Comparison of ENCODE assay signal across 9 cellular contexts in the genomic region with DNA sequence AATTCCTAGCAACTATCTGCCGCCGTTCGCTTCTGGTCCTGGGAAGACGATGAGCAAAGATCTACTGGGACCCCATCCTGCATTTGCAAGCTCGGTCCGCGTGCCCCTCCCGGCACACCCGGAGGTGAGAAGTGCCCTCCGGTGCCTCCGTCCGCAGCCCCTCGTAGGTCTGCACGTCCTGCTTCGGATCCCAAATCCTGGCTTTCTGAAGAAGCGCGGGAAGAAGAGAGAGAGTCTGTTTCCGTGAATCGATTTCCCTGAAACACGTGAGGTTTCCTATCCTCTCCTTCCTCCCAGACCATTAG. TPM values are rescaled to one million over a fixed set of nuclear protein-coding genes. Genes with fewer than 3 reads are reported as not detected.
A peak's percentile ranks its signal among the peaks of the same experiment; 100 is the strongest.
DNase-seq lines count a peak whose midpoint lies in the region; ATAC-seq, FAIRE-seq and TF ChIP-seq lines count a peak whose summit lies in the region.
"Had no signal": no experiment of that assay in that cellular context is flagged by ENCODE, and none has a peak within 500 bp of the region (broad histone marks: within the 10 kb centered on the region; RNA-seq: fewer than 3 reads in every experiment).

No MANE protein-coding gene starts in this region.

- peaks cover 31% of the 10 kb centered on the region for H3K27me3 ChIP-seq in CD8-positive, alpha-beta T cell (ENCODE audit: insufficient read depth, low read length)
- no peaks in the 10 kb centered on the region for H3K27me3 ChIP-seq in fibroblast of lung (ENCODE audit: control insufficient read depth, insufficient read depth, low read length)

- no peak for TF ChIP-seq CTCF in CD8-positive, alpha-beta T cell (IDR thresholded peaks at IDR 0.05)
- no peak for TF ChIP-seq CTCF in RWPE1 (conservative IDR thresholded peaks at IDR 0.05; ENCODE audit: low read depth)
- no peak for TF ChIP-seq CTCF in fibroblast of lung (conservative IDR thresholded peaks at IDR 0.05 in 1 of 2, IDR thresholded peaks at IDR 0.05 in 1 of 2; ENCODE audit: low read depth in 1 of 2, low read length in 2 of 2)
- no peak for TF ChIP-seq CTCF in progenitor cell of endocrine pancreas (IDR thresholded peaks at IDR 0.05; ENCODE audit: unreplicated experiment)

- H3K4me1 Mint-ChIP-seq in CD8-positive, alpha-beta T cell (ENCODE audit: low read depth) = peaks cover 33% of the 10 kb centered on the region
- peaks cover 22% of the 10 kb centered on the region for H3K4me1 Mint-ChIP-seq in progenitor cell of endocrine pancreas (ENCODE audit: low read depth)

- ATAC-seq in CD8-positive, alpha-beta T cell = no peak

- H3K9me3 ChIP-seq in CD8-positive, alpha-beta T cell (ENCODE audit: low read length) = no peaks in the 10 kb centered on the region
- H3K9me3 ChIP-seq in fibroblast of lung (ENCODE audit: control insufficient read depth, insufficient read depth, low read depth, low read length) = no peaks in the 10 kb centered on the region

- H3K36me3 Mint-ChIP-seq in CD8-positive, alpha-beta T cell = peaks cover 8% of the 10 kb centered on the region
- no peaks in the 10 kb centered on the region for H3K36me3 Mint-ChIP-seq in progenitor cell of endocrine pancreas (ENCODE audit: insufficient read depth)

- peak overlapping the region; percentile 81 for H2AFZ ChIP-seq in fibroblast of lung (ENCODE audit: low read length)

- POLR2A ChIA-PET in CD8-positive, alpha-beta T cell (lab: Charles Lee) = interaction anchor here (1.2 kb wide), 1 partner anchor 16 kb away, joined by 3 read pairs; no protein-coding TSS in a partner anchor
- POLR2A ChIA-PET in RWPE1 (lab: Yijun Ruan, JAX; ENCODE audit: low non-redundant PET) = no interaction called here

- DNase-seq in CD8-positive, alpha-beta T cell = no peak
- no peak for DNase-seq in RWPE1 (ENCODE audit: low spot score)
- DNase-seq in fibroblast of lung (ENCODE audit: low read depth in 2 of 2) = no peak
- DNase-seq in progenitor cell of endocrine pancreas (ENCODE audit: low spot score, unreplicated experiment) = no peak
- no peak for DNase-seq in SIG-M5 (lab: John Stamatoyannopoulos, UW)
- no peak for DNase-seq in GM19239 (ENCODE audit: insufficient read length, low spot score)
- no peak for DNase-seq in KBM-7
- DNase-seq in NCI-H128 (lab: John Stamatoyannopoulos, UW; ENCODE audit: unreplicated experiment) = no peak

- intact Hi-C loops in CD8-positive, alpha-beta T cell (cut with DNase I, micrococcal nuclease) = loop anchor here (2.0 to 5.0 kb wide), 8 partner anchors 15 to 1611 kb away; a partner anchor contains a TSS

- peak overlapping the region; percentile 70 for H3K4me3 ChIP-seq in CD8-positive, alpha-beta T cell (ENCODE audit: low read depth, low read length)
- peak overlapping the region; percentile 47 to 86 (median 73) for H3K4me3 ChIP-seq in fibroblast of lung (replicated peaks in 1 of 4; ENCODE audit: control extremely low read depth in 1 of 4, insufficient read depth in 1 of 4, low read depth in 3 of 4, low read length in 4 of 4)

- H3K4me3 Mint-ChIP-seq in CD8-positive, alpha-beta T cell = peak overlapping the region; percentile 93
- H3K4me3 Mint-ChIP-seq in progenitor cell of endocrine pancreas (ENCODE audit: low read depth) = peak overlapping the region; percentile 68

- peaks cover 30% of the 10 kb centered on the region for H3K27me3 Mint-ChIP-seq in CD8-positive, alpha-beta T cell (ENCODE audit: low read depth)
- peaks cover 72% of the 10 kb centered on the region for H3K27me3 Mint-ChIP-seq in progenitor cell of endocrine pancreas

- no peaks in the 10 kb centered on the region for H3K9me3 Mint-ChIP-seq in CD8-positive, alpha-beta T cell
- H3K9me3 Mint-ChIP-seq in progenitor cell of endocrine pancreas (ENCODE audit: low read depth) = no peaks in the 10 kb centered on the region

- peak overlapping the region; percentile 29 for H3K27ac Mint-ChIP-seq in CD8-positive, alpha-beta T cell
- H3K27ac Mint-ChIP-seq in progenitor cell of endocrine pancreas = no peak overlapping the region

- H3K9ac ChIP-seq in fibroblast of lung (ENCODE audit: insufficient read depth, low read length) = peak overlapping the region; percentile 48

- no peaks in the 10 kb centered on the region for H3K79me2 ChIP-seq in fibroblast of lung (ENCODE audit: control insufficient read depth, insufficient read depth, low read length)

- no peak overlapping the region for H3K27ac ChIP-seq in CD8-positive, alpha-beta T cell (ENCODE audit: low read depth, low read length)
- H3K27ac ChIP-seq in RWPE1 (peak overlapping the region; percentile 80), fibroblast of lung (ENCODE audit: insufficient read depth, low read length) (peak overlapping the region; percentile 9)

- H3K4me2 ChIP-seq in fibroblast of lung (ENCODE audit: extremely low read depth, insufficient read depth, low read length) = peak overlapping the region; percentile 94

- no peaks in the 10 kb centered on the region for H4K20me1 ChIP-seq in fibroblast of lung (ENCODE audit: control insufficient read depth, extremely low read depth, insufficient read depth, low read length)

- CTCF ChIA-PET in CD8-positive, alpha-beta T cell (lab: Charles Lee) = interaction anchor here (0.7 to 1.5 kb wide), 3 partner anchors 8 to 528 kb away, joined by 3 to 4 read pairs (median 3); no protein-coding TSS in a partner anchor
- CTCF ChIA-PET in RWPE1 (lab: Yijun Ruan, JAX) = interaction anchor here (0.6 to 1.0 kb wide), 3 partner anchors 8 to 949 kb away, joined by 3 to 7 read pairs (median 3); no protein-coding TSS in a partner anchor

- peaks cover 32% of the 10 kb centered on the region for H3K4me1 ChIP-seq in CD8-positive, alpha-beta T cell (ENCODE audit: insufficient read depth, low read length)
- H3K4me1 ChIP-seq in fibroblast of lung (ENCODE audit: control insufficient read depth, extremely low read depth, insufficient read depth, low read length) = peaks cover 2% of the 10 kb centered on the region

- in situ Hi-C loops in KBM-7 (cut with MboI; ENCODE audit: low pct_unique_long_range_greater_than_20kb, low sequenced_read_pairs) = loop anchor here (25.0 kb wide), 2 partner anchors 499 to 851 kb away; no protein-coding TSS in a partner anchor

- no peak for FAIRE-seq in GM19239 (lab: Jason Lieb, UNC)

- H3K36me3 ChIP-seq in CD8-positive, alpha-beta T cell (ENCODE audit: insufficient read depth, low read length) = no peaks in the 10 kb centered on the region
- H3K36me3 ChIP-seq in fibroblast of lung (ENCODE audit: control insufficient read depth, insufficient read depth, low read length) = no peaks in the 10 kb centered on the region

RNA-seq across cellular contexts. Expression of a gene that starts 5.0 kb away (rescaled TPM):
- not detected for total RNA-seq in CD8-positive, alpha-beta T cell
- total RNA-seq in fibroblast of lung = 13.4 and 17.7 TPM in 2 replicates
- 11.3 and 14.7 TPM in 2 replicates for polyA plus RNA-seq in fibroblast of lung
- polyA plus RNA-seq in fibroblast of lung (2012) = 17.2 and 25.8 TPM in 2 replicates
- polyA minus RNA-seq in fibroblast of lung (ENCODE audit: low replicate concordance) = 15.5 and 17.2 TPM in 2 replicates
- 10.3 and 10.7 TPM in 2 replicates for total RNA-seq in progenitor cell of endocrine pancreas
- total RNA-seq: SK-MEL-5 had no signal

Comparison
In these comparisons a context has a peak if more than half of its experiments do, and no peak if none do; other contexts are left out.
1. RNA of a gene that starts 5.0 kb away (total RNA-seq): 13.4 to 17.7 TPM in fibroblast of lung and 10.3 to 10.7 TPM in progenitor cell of endocrine pancreas; not detected in CD8-positive, alpha-beta T cell; every median in the first group is over 10 times any median in the second.